10 cellular contexts compared by ENCODE assay signal in genomic region chr20:1121439-1121838, GRCh38. TPM values are rescaled to one million over a fixed set of nuclear protein-coding genes. Genes with fewer than 3 reads are reported as not detected.
DNase-seq lines count a peak whose midpoint lies in the region; ATAC-seq and TF ChIP-seq lines count a peak whose summit lies in the region.
"Had no signal": no experiment of that assay in that cellular context is flagged by ENCODE, and none has a peak within 500 bp of the region (broad histone marks: within the 10 kb centered on the region; RNA-seq: fewer than 3 reads in every experiment).

No MANE protein-coding gene starts in this region.

- intact Hi-C loops in OCI-LY7 (cut with micrococcal nuclease; ENCODE audit: unreplicated experiment) = no loop called here

- CTCF ChIA-PET in activated CD4-positive, alpha-beta T cell treated with anti-CD3 and anti-CD28 coated beads, Interleukin-2, amount 10 ng/mL, durations not matched to agents 7 days and 5 days (lab: Charles Lee) = interaction anchor here (0.6 to 1.3 kb wide), 2 partner anchors 13 to 1464 kb away, joined by 3 to 4 read pairs; no protein-coding TSS in a partner anchor
- CTCF ChIA-PET in OCI-LY7 (lab: Charles Lee; ENCODE audit: unreplicated experiment) = no interaction called here

- in situ Hi-C loops in ACHN (cut with HindIII; ENCODE audit: low pct_ligation_motif_present, low pct_unique_long_range_greater_than_20kb, low sequenced_read_pairs) = no loop called here

- peaks cover 76% of the 10 kb centered on the region for H3K4me1 Mint-ChIP-seq in activated CD4-positive, alpha-beta T cell treated with anti-CD3 and anti-CD28 coated beads, Interleukin-2, amount 10 ng/mL, durations not matched to agents 7 days and 5 days
- H3K4me1 Mint-ChIP-seq in effector memory CD8-positive, alpha-beta T cell (ENCODE audit: low read depth in 2 of 2) = peaks cover 47 to 72% of the 10 kb centered on the region in 2 donors
- peaks cover 28% of the 10 kb centered on the region for H3K4me1 Mint-ChIP-seq in progenitor cell of endocrine pancreas (ENCODE audit: low read depth)

- no peak for ATAC-seq in effector memory CD8-positive, alpha-beta T cell (replicated peaks)
- ATAC-seq in GM21528 (IDR thresholded peaks at IDR 0.05; ENCODE audit: low FRiP score, unreplicated experiment) (no peak), GM21619 (IDR thresholded peaks at IDR 0.05; ENCODE audit: unreplicated experiment) (no peak)

- H3K4me1 ChIP-seq in OCI-LY7 (ENCODE audit: insufficient read depth, low read length, poor library complexity, severe bottlenecking) = peaks cover 41% of the 10 kb centered on the region

- no peaks in the 10 kb centered on the region for H3K9me3 Mint-ChIP-seq in activated CD4-positive, alpha-beta T cell treated with anti-CD3 and anti-CD28 coated beads, Interleukin-2, amount 10 ng/mL, durations not matched to agents 7 days and 5 days
- H3K9me3 Mint-ChIP-seq in effector memory CD8-positive, alpha-beta T cell = no peaks in the 10 kb centered on the region
- H3K9me3 Mint-ChIP-seq in progenitor cell of endocrine pancreas (ENCODE audit: low read depth) = no peaks in the 10 kb centered on the region

- peaks cover 68% of the 10 kb centered on the region for H3K79me2 ChIP-seq in OCI-LY7 (ENCODE audit: insufficient read depth, low read depth, low read length)

- POLR2A ChIA-PET in activated CD4-positive, alpha-beta T cell treated with anti-CD3 and anti-CD28 coated beads, Interleukin-2, amount 10 ng/mL, durations not matched to agents 7 days and 5 days (lab: Charles Lee) = no interaction called here
- POLR2A ChIA-PET in OCI-LY7 (lab: Charles Lee) = interaction anchor here (1.1 kb wide), 1 partner anchor 270 kb away, joined by 3 read pairs; no protein-coding TSS in a partner anchor

- no peaks in the 10 kb centered on the region for H3K9me3 ChIP-seq in OCI-LY7 (ENCODE audit: low read length)

- peak overlapping the region; percentile 68 for H3K27ac Mint-ChIP-seq in activated CD4-positive, alpha-beta T cell treated with anti-CD3 and anti-CD28 coated beads, Interleukin-2, amount 10 ng/mL, durations not matched to agents 7 days and 5 days
- H3K27ac Mint-ChIP-seq in effector memory CD8-positive, alpha-beta T cell = peak overlapping the region; percentile 84 to 96
- peak overlapping the region; percentile 37 for H3K27ac Mint-ChIP-seq in progenitor cell of endocrine pancreas

- H3K4me3 ChIP-seq in OCI-LY7 (ENCODE audit: low read depth, low read length, poor library complexity, severe bottlenecking) = peak overlapping the region; percentile 9

- TF ChIP-seq CTCF in OCI-LY7 (conservative IDR thresholded peaks at IDR 0.05; ENCODE audit: low read length) = no peak
- TF ChIP-seq CTCF in progenitor cell of endocrine pancreas (IDR thresholded peaks at IDR 0.05; ENCODE audit: unreplicated experiment) = no peak

- no peaks in the 10 kb centered on the region for H3K9me2 ChIP-seq in OCI-LY7 (ENCODE audit: insufficient read depth, low read length)

- H3K27ac ChIP-seq in OCI-LY7 (ENCODE audit: low read depth, low read length, poor library complexity, severe bottlenecking) = no peak overlapping the region

- no peak overlapping the region for H2AFZ ChIP-seq in OCI-LY7 (ENCODE audit: low read length)

- H3K36me3 ChIP-seq in OCI-LY7 (ENCODE audit: insufficient read depth, low read length) = peaks cover 61% of the 10 kb centered on the region

- H4K20me1 ChIP-seq in OCI-LY7 (ENCODE audit: insufficient read depth, low read length) = peaks cover 6% of the 10 kb centered on the region; the same call in 1 of the 2 replicates

- peak overlapping the region; percentile 92 for H3K4me2 ChIP-seq in OCI-LY7 (ENCODE audit: low read length)

- BruUV-seq in OCI-LY7 (replicated peaks; lab: Mats Ljungman, UMichigan) = no TSS peak

- peak overlapping the region; percentile 38 for H3K4me3 Mint-ChIP-seq in activated CD4-positive, alpha-beta T cell treated with anti-CD3 and anti-CD28 coated beads, Interleukin-2, amount 10 ng/mL, durations not matched to agents 7 days and 5 days
- H3K4me3 Mint-ChIP-seq in effector memory CD8-positive, alpha-beta T cell = peak overlapping the region; percentile 85 to 98
- peak overlapping the region; percentile 29 for H3K4me3 Mint-ChIP-seq in progenitor cell of endocrine pancreas (ENCODE audit: low read depth)

- H3K27me3 Mint-ChIP-seq in activated CD4-positive, alpha-beta T cell treated with anti-CD3 and anti-CD28 coated beads, Interleukin-2, amount 10 ng/mL, durations not matched to agents 7 days and 5 days = no peaks in the 10 kb centered on the region
- no peaks in the 10 kb centered on the region for H3K27me3 Mint-ChIP-seq in effector memory CD8-positive, alpha-beta T cell
- peaks cover 6% of the 10 kb centered on the region for H3K27me3 Mint-ChIP-seq in progenitor cell of endocrine pancreas

- no peak for DNase-seq in activated CD4-positive, alpha-beta T cell treated with anti-CD3 and anti-CD28 coated beads, Interleukin-2, amount 10 ng/mL, durations not matched to agents 7 days and 5 days
- no peak for DNase-seq in activated CD4-positive, alpha-beta T cell treated with anti-CD3 and anti-CD28 coated beads for 1 hour
- DNase-seq in OCI-LY7 (ENCODE audit: low spot score) (no peak), progenitor cell of endocrine pancreas (ENCODE audit: low spot score, unreplicated experiment) (no peak), ACHN (no peak)
- DNase-seq in effector memory CD8-positive, alpha-beta T cell = no peak
- DNase-seq: effector memory CD4-positive, alpha-beta T cell; NCI-H446 had no signal

- peaks cover 61% of the 10 kb centered on the region for H3K36me3 Mint-ChIP-seq in activated CD4-positive, alpha-beta T cell treated with anti-CD3 and anti-CD28 coated beads, Interleukin-2, amount 10 ng/mL, durations not matched to agents 7 days and 5 days (ENCODE audit: low read depth)
- peaks cover 47% of the 10 kb centered on the region for H3K36me3 Mint-ChIP-seq in effector memory CD8-positive, alpha-beta T cell (ENCODE audit: insufficient read depth)
- peaks cover 7% of the 10 kb centered on the region for H3K36me3 Mint-ChIP-seq in progenitor cell of endocrine pancreas (ENCODE audit: insufficient read depth)

RNA-seq across cellular contexts. Expression of gene PSMF1, which starts 3.0 kb away (rescaled TPM):
- total RNA-seq in activated CD4-positive, alpha-beta T cell treated with anti-CD3 and anti-CD28 coated beads, Interleukin-2, amount 10 ng/mL, durations not matched to agents 7 days and 5 days = 100 to 1,000 TPM; 127 to 143 TPM
- total RNA-seq in OCI-LY7 (2014; rRNA removed; shearing (Covaris generic)) = 31.7 and 34.7 TPM in 2 replicates
- total RNA-seq in OCI-LY7 (2022) (118 and 132 TPM in 2 replicates), progenitor cell of endocrine pancreas (92.5 and 94.5 TPM in 2 replicates)

Comparison
In these comparisons a context has a peak if more than half of its experiments do, and no peak if none do; other contexts are left out.
1. H3K27ac Mint-ChIP-seq: peak in every context shown above with its lines; median percentile 90 in effector memory CD8-positive, alpha-beta T cell; 68 in activated CD4-positive, alpha-beta T cell treated with anti-CD3 and anti-CD28 coated beads, Interleukin-2, amount 10 ng/mL, durations not matched to agents 7 days and 5 days; 37 in progenitor cell of endocrine pancreas.
2. H3K4me3 Mint-ChIP-seq: peak in every context shown above with its lines; median percentile 92 in effector memory CD8-positive, alpha-beta T cell; 38 in activated CD4-positive, alpha-beta T cell treated with anti-CD3 and anti-CD28 coated beads, Interleukin-2, amount 10 ng/mL, durations not matched to agents 7 days and 5 days; 29 in progenitor cell of endocrine pancreas.